In the genomic region with DNA sequence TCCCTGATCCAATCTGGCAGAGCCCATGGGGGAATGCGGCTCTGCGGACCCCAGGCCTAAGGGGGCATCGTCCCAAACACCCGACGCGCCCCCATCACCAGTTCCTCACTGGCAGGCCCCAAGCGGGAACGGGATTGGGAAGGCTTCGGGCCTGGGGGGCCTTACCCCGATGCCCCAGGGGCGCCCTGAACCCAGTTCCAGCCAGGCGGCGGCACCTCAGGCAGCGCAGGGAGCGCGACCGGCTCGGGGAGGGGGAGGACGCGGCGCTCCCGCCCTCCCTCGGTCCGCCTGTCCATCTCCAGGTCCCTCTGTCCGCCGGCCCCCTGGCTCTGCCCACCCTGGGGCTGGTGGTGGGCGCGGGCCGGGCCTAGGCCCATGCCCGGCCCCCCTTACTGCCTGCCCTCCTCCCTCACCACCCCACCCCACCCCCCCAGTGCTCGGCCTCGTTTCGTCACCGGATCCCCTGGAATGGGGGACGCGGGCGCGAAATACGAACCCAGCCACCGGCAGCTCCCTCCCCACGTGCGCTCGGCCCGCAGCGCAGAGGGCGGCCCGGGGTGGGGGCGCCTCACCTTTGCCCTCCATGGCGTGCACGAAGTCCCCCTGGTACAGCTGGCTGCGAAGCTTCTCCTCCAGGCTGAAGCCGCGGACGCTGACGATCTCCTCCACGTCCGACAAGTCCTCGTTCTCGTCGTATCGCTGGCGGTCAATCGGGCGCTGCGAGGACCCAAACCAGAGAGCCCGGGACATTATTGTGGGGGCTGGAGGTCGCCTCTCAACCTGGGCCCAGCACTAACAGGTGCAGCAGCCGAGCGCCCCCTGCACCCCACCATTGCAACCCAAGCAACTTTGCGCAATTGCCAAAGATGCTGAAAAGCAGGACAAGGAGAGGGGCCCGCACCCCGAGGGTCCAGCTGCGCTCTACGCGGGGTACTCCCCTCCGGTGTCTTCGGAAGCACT, we compare ENCODE assay signal across 8 cellular contexts. TPM values are rescaled to one million over a fixed set of nuclear protein-coding genes. Genes with fewer than 3 reads are reported as not detected.
DNase-seq lines count a peak whose midpoint lies in the region; ATAC-seq, FAIRE-seq and TF ChIP-seq lines count a peak whose summit lies in the region.

No MANE protein-coding gene starts in this region.

- peaks cover 0 to 20% of the 10 kb centered on the region in 2 donors for H3K36me3 ChIP-seq in gastroesophageal sphincter
- peaks cover 0 to 15% (median 0%) of the 10 kb centered on the region in 3 donors for H3K36me3 ChIP-seq in pancreas

- WGBS in gastroesophageal sphincter (ENCODE audit: low coverage in 1 of 2), 2 donors = no CpG with 5 or more reads among the region's 77 CpGs
- 40 to 43% methylated on average over 64 to 77 of the region's 77 CpGs for WGBS in pancreas, 2 donors

- H3K9me3 ChIP-seq in gastroesophageal sphincter (no peaks in the 10 kb centered on the region), pancreas (no peaks in the 10 kb centered on the region)

- H3K27me3 Mint-ChIP-seq in activated T-helper 17 cell treated with anti-CD3 and anti-CD28 coated beads, Interleukin-2, amount 50 U/mL, for 72 hours = no peaks in the 10 kb centered on the region

- no peak for TF ChIP-seq EP300 in gastroesophageal sphincter (IDR thresholded peaks at IDR 0.05)

- H3K4me3 ChIP-seq in gastroesophageal sphincter = peak overlapping the region; percentile 45 to 82
- H3K4me3 ChIP-seq in pancreas = peak overlapping the region; percentile 45 to 74 (median 57)

- H3K4me1 Mint-ChIP-seq in activated T-helper 17 cell treated with anti-CD3 and anti-CD28 coated beads, Interleukin-2, amount 50 U/mL, for 72 hours = peaks cover 6% of the 10 kb centered on the region

- H3K9me3 Mint-ChIP-seq in activated T-helper 17 cell treated with anti-CD3 and anti-CD28 coated beads, Interleukin-2, amount 50 U/mL, for 72 hours = no peaks in the 10 kb centered on the region

- H3K4me1 ChIP-seq in gastroesophageal sphincter (peaks cover 0 to 65% (median 13%) of the 10 kb centered on the region in 3 donors), pancreas (peaks cover 0 to 26% (median 0%) of the 10 kb centered on the region in 3 donors)

- H3K4me3 Mint-ChIP-seq in activated T-helper 17 cell treated with anti-CD3 and anti-CD28 coated beads, Interleukin-2, amount 50 U/mL, for 72 hours = peak overlapping the region; percentile 97

- TF ChIP-seq CTCF in gastroesophageal sphincter (IDR thresholded peaks at IDR 0.05) (no peak), pancreas (IDR thresholded peaks at IDR 0.05) (no peak)

- H3K27ac ChIP-seq in gastroesophageal sphincter = peak overlapping the region in 3 of 4 donors; percentile 78 to 95 (median 89)
- H3K27ac ChIP-seq in pancreas = peak overlapping the region in 1 of 4 donors; percentile 22

- TF ChIP-seq POLR2A in gastroesophageal sphincter (IDR thresholded peaks at IDR 0.05) = no peak

- H3K36me3 Mint-ChIP-seq in activated T-helper 17 cell treated with anti-CD3 and anti-CD28 coated beads, Interleukin-2, amount 50 U/mL, for 72 hours (ENCODE audit: low read depth) = peaks cover 28% of the 10 kb centered on the region

- no peak overlapping the region for H3K27ac Mint-ChIP-seq in activated T-helper 17 cell treated with anti-CD3 and anti-CD28 coated beads, Interleukin-2, amount 50 U/mL, for 72 hours

- DNase-seq in NCI-H2107 (lab: John Stamatoyannopoulos, UW) (peak; percentile 39), NCI-H2107 treated with DMSO at 0.1 percent for 48 hours (lab: John Stamatoyannopoulos, UW; ENCODE audit: unreplicated experiment) (no peak), pancreas (peak in 5 of 6 donors; percentile 12 to 77 (median 39)), NCI-H1105 treated with DMSO at 0.1 percent for 48 hours (lab: John Stamatoyannopoulos, UW) (no peak), kidney tubule cell (ENCODE audit: low spot score) (no peak), NCI-H82 treated with DMSO at 0.1 percent for 48 hours (lab: John Stamatoyannopoulos, UW; ENCODE audit: unreplicated experiment) (no peak)

- FAIRE-seq in pancreas (lab: Jason Lieb, UNC) = no peak

- H3K27me3 ChIP-seq in gastroesophageal sphincter = no peaks in the 10 kb centered on the region
- H3K27me3 ChIP-seq in pancreas = no peaks in the 10 kb centered on the region

- intact Hi-C loops in pancreas (cut with DNase I) = loop anchor here in 1 of 3 donors (10.0 kb wide), 1 partner anchor 46 kb away; a partner anchor contains a TSS

- ATAC-seq in activated T-helper 17 cell treated with anti-CD3 and anti-CD28 coated beads, Interleukin-2, amount 50 U/mL, for 72 hours (replicated peaks) = no peak
- ATAC-seq in gastroesophageal sphincter (peak; percentile 43), pancreas (no peak)

RNA-seq across cellular contexts. Expression of a gene that starts 2.3 kb away (rescaled TPM):
- total RNA-seq in activated T-helper 17 cell treated with anti-CD3 and anti-CD28 coated beads, Interleukin-2, amount 50 U/mL, for 72 hours = 10 to 100 TPM; 64.2 to 76.4 TPM
- total RNA-seq in gastroesophageal sphincter (10 to 100 TPM in 3 of 4 donors, 1 to 10 TPM in 1; 10.0 to 26.5 (median 15.0) TPM), pancreas (10 to 100 TPM in 3 of 6 donors, 1 to 10 TPM in 3; 7.4 to 21.7 (median 9.8) TPM)
- 10 to 100 TPM; 10.6 to 11.6 TPM for polyA plus RNA-seq in pancreas

RNA-seq across cellular contexts. Expression of a gene that starts 47.8 kb away (rescaled TPM):
- 10 to 100 TPM; 24.0 to 31.3 TPM for total RNA-seq in activated T-helper 17 cell treated with anti-CD3 and anti-CD28 coated beads, Interleukin-2, amount 50 U/mL, for 72 hours
- total RNA-seq in gastroesophageal sphincter = 10 to 100 TPM in 3 of 4 donors, 1 to 10 TPM in 1; 8.7 to 15.5 (median 12.6) TPM
- total RNA-seq in pancreas = 10 to 100 TPM in 1 of 6 donors, 1 to 10 TPM in 5; 3.9 to 11.3 (median 5.8) TPM
- polyA plus RNA-seq in pancreas = 1 to 10 TPM; 2.7 to 3.4 TPM

Comparison
In these comparisons a context has a peak if more than half of its experiments do, and no peak if none do; other contexts are left out.
1. DNase-seq: peak in NCI-H2107 (single experiment) and pancreas (5 of 6); none in NCI-H2107 treated with DMSO at 0.1 percent for 48 hours (single experiment), NCI-H1105 treated with DMSO at 0.1 percent for 48 hours (single experiment), kidney tubule cell (single experiment) and NCI-H82 treated with DMSO at 0.1 percent for 48 hours (single experiment).